ENCODE assay signal across 8 cellular contexts in genomic region chr17:30116345-30116660, GRCh38. TPM values are rescaled to one million over a fixed set of nuclear protein-coding genes. Genes with fewer than 3 reads are reported as not detected.
DNase-seq lines count a peak whose midpoint lies in the region; ATAC-seq and TF ChIP-seq lines count a peak whose summit lies in the region.

No MANE protein-coding gene starts in this region.

- H3K4me3 ChIP-seq in brain microvascular endothelial cell (ENCODE audit: low read depth, low read length) (peak overlapping the region; percentile 77), mesodermal cell (ENCODE audit: extremely low read depth, insufficient read depth, low read length, poor library complexity, severe bottlenecking) (peak overlapping the region; percentile 83)

- TF ChIP-seq CTCF in 22Rv1 (IDR thresholded peaks at IDR 0.05) (no peak), brain microvascular endothelial cell (IDR thresholded peaks at IDR 0.05; ENCODE audit: low read depth, low read length, missing control alignments) (no peak)

- no peaks in the 10 kb centered on the region for H3K9me3 ChIP-seq in mesodermal cell (ENCODE audit: control insufficient read depth, low read length)

- ATAC-seq in HG02981 (IDR thresholded peaks at IDR 0.05; ENCODE audit: unreplicated experiment), result peak; percentile 11
- no peak for ATAC-seq in GM18873 (IDR thresholded peaks at IDR 0.05; ENCODE audit: low FRiP score, unreplicated experiment)
- ATAC-seq in GM18520 (IDR thresholded peaks at IDR 0.05; ENCODE audit: unreplicated experiment), result no peak

- H3K36me3 ChIP-seq in brain microvascular endothelial cell (replicated peaks), result no peaks in the 10 kb centered on the region
- peaks cover 14% of the 10 kb centered on the region for H3K36me3 ChIP-seq in mesodermal cell (ENCODE audit: control insufficient read depth, insufficient read depth, low read length)

- WGBS in mesodermal cell (ENCODE audit: insufficient coverage in 2 of 2), 2 experiments, result 24 to 30% methylated on average over 6 to 9 of the region's 10 CpGs

- no peaks in the 10 kb centered on the region for H3K4me1 ChIP-seq in mesodermal cell (ENCODE audit: control insufficient read depth, insufficient read depth, low read length, poor library complexity, severe bottlenecking)

- in situ Hi-C loops in brain microvascular endothelial cell (cut with HindIII; ENCODE audit: low pct_ligation_motif_present, low sequenced_read_pairs), result no loop called here

- H3K27me3 ChIP-seq in brain microvascular endothelial cell (replicated peaks), result no peaks in the 10 kb centered on the region

- H3K27ac ChIP-seq in 22Rv1 (peak overlapping the region; percentile 92), brain microvascular endothelial cell (peak overlapping the region; percentile 97), mesodermal cell (ENCODE audit: low read depth, low read length, severe bottlenecking) (peak overlapping the region; percentile 96)

- DNase-seq in brain microvascular endothelial cell (no peak), cortex of kidney (lab: John Stamatoyannopoulos, UW) (no peak)
- no peak for DNase-seq in NK-92 treated with Interleukin-12 subunit alpha and Interleukin-12 subunit beta, amount 100 ng/mL, for 24 hours (lab: John Stamatoyannopoulos, UW)

RNA-seq across cellular contexts. Expression of gene NSRP1, which starts 0.3 kb away (rescaled TPM):
- 16.8 TPM for polyA plus RNA-seq in mesodermal cell (2013, experiment 1 of 2)
- 24.9 TPM for polyA plus RNA-seq in mesodermal cell (2013, experiment 2 of 2)
